Comparison of ENCODE assay signal across 10 cellular contexts in the genomic region with DNA sequence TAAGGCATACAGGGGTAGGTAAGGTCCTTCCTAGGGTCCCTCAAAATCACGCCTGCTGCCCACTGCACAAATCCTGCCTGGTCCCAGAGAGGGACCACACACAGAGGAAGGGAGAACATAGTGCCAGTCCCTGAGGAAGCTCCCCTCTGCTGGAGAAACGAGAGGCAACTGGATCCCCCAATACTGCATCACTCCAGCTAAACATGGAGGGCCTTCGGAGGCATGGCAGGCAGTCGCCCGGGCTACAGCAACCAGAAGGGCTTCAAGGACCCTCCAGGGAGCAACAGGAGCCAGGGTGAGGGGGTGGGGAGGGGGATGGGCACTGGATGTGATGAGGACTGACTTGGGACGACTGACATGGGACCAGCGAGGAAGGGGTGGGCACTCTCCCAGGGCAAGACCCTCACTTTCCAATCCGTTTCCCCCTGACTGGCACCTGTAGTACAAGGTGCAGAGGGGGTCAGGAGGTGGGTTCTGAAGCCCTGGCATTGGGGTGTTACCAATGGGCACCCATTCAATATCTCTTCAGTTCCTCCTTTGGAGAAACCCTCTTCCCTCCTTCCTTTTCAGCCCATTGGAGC. TPM values are rescaled to one million over a fixed set of nuclear protein-coding genes. Genes with fewer than 3 reads are reported as not detected.
DNase-seq lines count a peak whose midpoint lies in the region; ATAC-seq, FAIRE-seq and TF ChIP-seq lines count a peak whose summit lies in the region.
"Had no signal": no experiment of that assay in that cellular context is flagged by ENCODE, and none has a peak within 500 bp of the region (broad histone marks: within the 10 kb centered on the region; RNA-seq: fewer than 3 reads in every experiment).

No MANE protein-coding gene starts in this region.

- CTCF ChIA-PET in mammary epithelial cell (lab: Charles Lee; ENCODE audit: low non-redundant PET), result no interaction called here
- CTCF ChIA-PET in MCF 10A (lab: Yijun Ruan, JAX), result no interaction called here
- CTCF ChIA-PET in activated CD8-positive, alpha-beta T cell treated with anti-CD3 and anti-CD28 coated beads for 36 hours (lab: Charles Lee), result interaction anchor here (5.5 kb wide), 1 partner anchor 20 kb away, joined by 36 read pairs; a partner anchor contains a TSS

- no peaks in the 10 kb centered on the region for H3K27me3 ChIP-seq in mammary epithelial cell (ENCODE audit: insufficient read depth, low read length)
- H3K27me3 ChIP-seq in ascending aorta, result no peaks in the 10 kb centered on the region

- FAIRE-seq in kidney (lab: Jason Lieb, UNC), result no peak

- no peak for TF ChIP-seq CTCF in mammary epithelial cell (conservative IDR thresholded peaks at IDR 0.05 in 1 of 2, IDR thresholded peaks at IDR 0.05 in 1 of 2; ENCODE audit: extremely low read depth in 1 of 2, insufficient read depth in 1 of 2, low read depth in 1 of 2, low read length in 2 of 2)
- TF ChIP-seq CTCF in MCF 10A (IDR thresholded peaks at IDR 0.05; ENCODE audit: unreplicated experiment), result no peak
- no peak for TF ChIP-seq CTCF in activated CD8-positive, alpha-beta T cell treated with anti-CD3 and anti-CD28 coated beads for 36 hours (IDR thresholded peaks at IDR 0.05)
- TF ChIP-seq CTCF in kidney (IDR thresholded peaks at IDR 0.05; ENCODE audit: borderline replicate concordance, extremely low read depth, insufficient read depth), result no peak
- no peak for TF ChIP-seq CTCF in ascending aorta (IDR thresholded peaks at IDR 0.05)

- no peaks in the 10 kb centered on the region for H3K27me3 Mint-ChIP-seq in MCF 10A (ENCODE audit: insufficient read depth, unreplicated experiment)
- no peaks in the 10 kb centered on the region for H3K27me3 Mint-ChIP-seq in activated CD8-positive, alpha-beta T cell treated with anti-CD3 and anti-CD28 coated beads for 36 hours

- H3K9me3 ChIP-seq in mammary epithelial cell (replicated peaks; ENCODE audit: insufficient read depth, low read length), result no peaks in the 10 kb centered on the region
- no peaks in the 10 kb centered on the region for H3K9me3 ChIP-seq in kidney (ENCODE audit: control insufficient read depth in 1 of 2, low read length in 2 of 2)
- H3K9me3 ChIP-seq in ascending aorta, result no peaks in the 10 kb centered on the region

- H3K4me3 ChIP-seq in mammary epithelial cell (replicated peaks in 1 of 3; ENCODE audit: insufficient read depth in 1 of 3, low read depth in 2 of 3, low read length in 3 of 3), result no peak overlapping the region
- H3K4me3 ChIP-seq in kidney (ENCODE audit: low read length in 2 of 2), result no peak overlapping the region
- H3K4me3 ChIP-seq in ascending aorta, result no peak overlapping the region

- no peak for ATAC-seq in activated CD8-positive, alpha-beta T cell treated with anti-CD3 and anti-CD28 coated beads for 36 hours
- ATAC-seq in GM18873 (IDR thresholded peaks at IDR 0.05; ENCODE audit: low FRiP score, unreplicated experiment), result no peak
- ATAC-seq in GM18861 (IDR thresholded peaks at IDR 0.05; ENCODE audit: unreplicated experiment), result no peak

- in situ Hi-C loops in mammary epithelial cell (cut with MboI; ENCODE audit: low sequenced_read_pairs in 2 of 2), result no loop called here

- dilution Hi-C loops in mammary epithelial cell (cut with HindIII; ENCODE audit: low sequenced_read_pairs), result no loop called here

- no peak for TF ChIP-seq POLR2A in erythroblast (IDR thresholded peaks at IDR 0.05; ENCODE audit: low read length)

- no peaks in the 10 kb centered on the region for H3K79me2 ChIP-seq in mammary epithelial cell (ENCODE audit: insufficient read depth, low read length)

- no peaks in the 10 kb centered on the region for H3K9me3 Mint-ChIP-seq in MCF 10A (ENCODE audit: unreplicated experiment)
- H3K9me3 Mint-ChIP-seq in activated CD8-positive, alpha-beta T cell treated with anti-CD3 and anti-CD28 coated beads for 36 hours, result no peaks in the 10 kb centered on the region

- POLR2A ChIA-PET in MCF 10A (lab: Yijun Ruan, JAX), result interaction anchor here (0.6 to 1.3 kb wide), 2 partner anchors 27 to 1937 kb away, joined by 3 to 6 read pairs; no protein-coding TSS in a partner anchor
- POLR2A ChIA-PET in activated CD8-positive, alpha-beta T cell treated with anti-CD3 and anti-CD28 coated beads for 36 hours (lab: Charles Lee), result interaction anchor here (1.4 to 23.6 kb wide), 5 partner anchors 10 to 35 kb away, joined by 6 to 796 read pairs (median 39); a partner anchor contains a TSS

- no peak overlapping the region for H3K27ac Mint-ChIP-seq in MCF 10A (ENCODE audit: low read depth, unreplicated experiment)
- H3K27ac Mint-ChIP-seq in activated CD8-positive, alpha-beta T cell treated with anti-CD3 and anti-CD28 coated beads for 36 hours, result peak overlapping the region; percentile 99

- H3K4me3 Mint-ChIP-seq in MCF 10A (ENCODE audit: unreplicated experiment), result no peak overlapping the region
- peak overlapping the region; percentile 80 for H3K4me3 Mint-ChIP-seq in activated CD8-positive, alpha-beta T cell treated with anti-CD3 and anti-CD28 coated beads for 36 hours

- H4K20me1 ChIP-seq in mammary epithelial cell (ENCODE audit: insufficient read depth, low read length), result no peaks in the 10 kb centered on the region

- no peak overlapping the region for H3K4me2 ChIP-seq in mammary epithelial cell (ENCODE audit: insufficient read depth, low read depth, low read length)

- DNase-seq in mammary epithelial cell (no peak), MCF 10A (ENCODE audit: unreplicated experiment) (no peak), kidney (peak; percentile 59), erythroblast (lab: John Stamatoyannopoulos, UW) (no peak), ascending aorta (ENCODE audit: low spot score in 2 of 2) (no peak)
- no peak for DNase-seq in activated CD8-positive, alpha-beta T cell treated with anti-CD3 and anti-CD28 coated beads for 36 hours
- DNase-seq: anterior cingulate cortex had no signal

- H3K4me1 Mint-ChIP-seq in MCF 10A (ENCODE audit: insufficient read depth, unreplicated experiment), result peaks cover 27% of the 10 kb centered on the region
- peaks cover 71% of the 10 kb centered on the region for H3K4me1 Mint-ChIP-seq in activated CD8-positive, alpha-beta T cell treated with anti-CD3 and anti-CD28 coated beads for 36 hours (ENCODE audit: low read depth)

- H2AFZ ChIP-seq in mammary epithelial cell (ENCODE audit: low read depth, low read length), result no peak overlapping the region

- no peak overlapping the region for H3K9ac ChIP-seq in mammary epithelial cell (ENCODE audit: insufficient read depth, low read length)
- no peak overlapping the region for H3K9ac ChIP-seq in kidney (ENCODE audit: low read length in 2 of 2)

- H3K27ac ChIP-seq in mammary epithelial cell (ENCODE audit: insufficient read depth, low read depth, low read length) (peak overlapping the region; percentile 43), kidney (ENCODE audit: low read depth in 2 of 2, low read length in 2 of 2) (peak overlapping the region in 1 of 2 donors; percentile 33), ascending aorta (no peak overlapping the region)
- H3K27ac ChIP-seq: C4-2B had no signal

- 97% methylated on average over 8 of the region's 8 CpGs for WGBS in mammary epithelial cell (ENCODE audit: low coverage, missing lambda C conversion rate)

- peaks cover 47% of the 10 kb centered on the region for H3K4me1 ChIP-seq in mammary epithelial cell (ENCODE audit: insufficient read depth, low read length)
- peaks cover 5 to 13% of the 10 kb centered on the region in 2 donors for H3K4me1 ChIP-seq in kidney (ENCODE audit: control insufficient read depth in 1 of 2, insufficient read depth in 1 of 2, low read depth in 1 of 2, low read length in 2 of 2)
- H3K4me1 ChIP-seq in ascending aorta, result peaks cover 0 to 12% of the 10 kb centered on the region in 2 donors

- BruUV-seq in mammary epithelial cell (replicated peaks; lab: Mats Ljungman, UMichigan) (TSS peak; percentile 38), MCF 10A (replicated peaks; lab: Mats Ljungman, UMichigan) (no TSS peak)

- H3K36me3 Mint-ChIP-seq in MCF 10A (ENCODE audit: insufficient read depth, unreplicated experiment), result peaks cover 13% of the 10 kb centered on the region
- peaks cover 9% of the 10 kb centered on the region for H3K36me3 Mint-ChIP-seq in activated CD8-positive, alpha-beta T cell treated with anti-CD3 and anti-CD28 coated beads for 36 hours (ENCODE audit: low read depth)

- intact Hi-C loops in mammary epithelial cell (cut with micrococcal nuclease), result no loop called here
- intact Hi-C loops in MCF 10A (cut with micrococcal nuclease), result no loop called here
- intact Hi-C loops in activated CD8-positive, alpha-beta T cell treated with anti-CD3 and anti-CD28 coated beads for 36 hours (cut with micrococcal nuclease), result loop anchor here (5.0 kb wide), 2 partner anchors 33 to 48 kb away; no protein-coding TSS in a partner anchor
- intact Hi-C loops in kidney (cut with DNase I), result no loop called here
- intact Hi-C loops in ascending aorta (cut with DNase I), result no loop called here

- H3K36me3 ChIP-seq in mammary epithelial cell (ENCODE audit: insufficient read depth, low read length) (no peaks in the 10 kb centered on the region), kidney (ENCODE audit: control insufficient read depth in 1 of 2, insufficient read depth in 2 of 2, low read length in 2 of 2) (no peaks in the 10 kb centered on the region), ascending aorta (no peaks in the 10 kb centered on the region)

RNA-seq across cellular contexts. Expression of a gene that starts 21.7 kb away (rescaled TPM):
- total RNA-seq in mammary epithelial cell (1,000 to 10,000 TPM in 1 of 2 donors, 100 to 1,000 TPM in 1; 772 to 1,235 TPM), MCF 10A (2022) (698 and 872 TPM in 2 replicates), kidney (292 TPM), ascending aorta (394 TPM)
- polyA plus RNA-seq in mammary epithelial cell (542 TPM), kidney (ENCODE audit: insufficient read depth, low read depth, low replicate concordance) (96.9 TPM)
- polyA minus RNA-seq in mammary epithelial cell, result 521 TPM
- 1,000 to 10,000 TPM; 1,071 to 1,096 TPM for total RNA-seq in activated CD8-positive, alpha-beta T cell treated with anti-CD3 and anti-CD28 coated beads for 36 hours

RNA-seq across cellular contexts. Expression of a gene that starts 59.3 kb away (rescaled TPM):
- total RNA-seq in mammary epithelial cell (10 to 100 TPM; 57.7 to 98.4 TPM), MCF 10A (2022) (64.7 and 68.1 TPM in 2 replicates), kidney (37.7 TPM), ascending aorta (46.1 TPM)
- polyA plus RNA-seq in mammary epithelial cell (58.9 TPM), kidney (ENCODE audit: insufficient read depth, low read depth, low replicate concordance) (32.0 TPM)
- 60.1 TPM for polyA minus RNA-seq in mammary epithelial cell
- total RNA-seq in activated CD8-positive, alpha-beta T cell treated with anti-CD3 and anti-CD28 coated beads for 36 hours, result 10 to 100 TPM; 17.1 to 17.5 TPM
